Comparison of ENCODE assay signal across 17 cellular contexts in genomic region chr21:14500873-14501272, GRCh38. TPM values are rescaled to one million over a fixed set of nuclear protein-coding genes. Genes with fewer than 3 reads are reported as not detected.
DNase-seq lines count a peak whose midpoint lies in the region; ATAC-seq and TF ChIP-seq lines count a peak whose summit lies in the region.
"Had no signal": no experiment of that assay in that cellular context is flagged by ENCODE, and none has a peak within 500 bp of the region (broad histone marks: within the 10 kb centered on the region; RNA-seq: fewer than 3 reads in every experiment).

No MANE protein-coding gene starts in this region.

- peaks cover 98% of the 10 kb centered on the region for H3K36me3 Mint-ChIP-seq in activated T-cell treated with anti-CD3 and anti-CD28 coated beads, Interleukin-2, amount 50 U/mL, for 24 hours (ENCODE audit: low read depth)
- peaks cover 56% of the 10 kb centered on the region for H3K36me3 Mint-ChIP-seq in natural killer cell treated with Interleukin-12 subunit alpha and Interleukin-12 subunit beta and Interleukin-15 and Interleukin-18, amount 100 ng/mL, for 72 hours
- peaks cover 40% of the 10 kb centered on the region for H3K36me3 Mint-ChIP-seq in natural killer cell
- H3K36me3 Mint-ChIP-seq in stimulated activated memory B cell treated with anti-CD40 and anti-IgM and Interleukin-4, amounts not matched to agents 10 μg/mL and 1 μg/mL and 100 μg/mL, for 72 hours, result peaks cover 77% of the 10 kb centered on the region

- H3K27ac Mint-ChIP-seq in activated T-cell treated with anti-CD3 and anti-CD28 coated beads, Interleukin-2, amount 50 U/mL, for 24 hours, result peak overlapping the region; percentile 63
- peak overlapping the region; percentile 2 to 58 for H3K27ac Mint-ChIP-seq in natural killer cell treated with Interleukin-12 subunit alpha and Interleukin-12 subunit beta and Interleukin-15 and Interleukin-18, amount 100 ng/mL, for 72 hours
- no peak overlapping the region for H3K27ac Mint-ChIP-seq in natural killer cell
- peak overlapping the region; percentile 2 for H3K27ac Mint-ChIP-seq in stimulated activated memory B cell treated with anti-CD40 and anti-IgM and Interleukin-4, amounts not matched to agents 10 μg/mL and 1 μg/mL and 100 μg/mL, for 72 hours

- intact Hi-C loops in natural killer cell (cut with micrococcal nuclease), result no loop called here

- ATAC-seq in natural killer cell treated with Interleukin-12 subunit alpha and Interleukin-12 subunit beta and Interleukin-15 and Interleukin-18, amount 100 ng/mL, for 72 hours, result no peak
- no peak for ATAC-seq in natural killer cell
- no peak for ATAC-seq in stimulated activated memory B cell treated with anti-CD40 and anti-IgM and Interleukin-4, amounts not matched to agents 10 μg/mL and 1 μg/mL and 100 μg/mL, for 72 hours
- ATAC-seq: A549, GM23338 had no signal

- DNase-seq in activated T-cell treated with anti-CD3 and anti-CD28 coated beads, Interleukin-2, amount 50 U/mL, for 24 hours, result no peak
- no peak for DNase-seq in activated T-cell treated with anti-CD3 and anti-CD28 coated beads, Interleukin-2, amount 50 U/mL, for 48 hours
- no peak for DNase-seq in natural killer cell treated with Interleukin-12 subunit alpha and Interleukin-12 subunit beta and Interleukin-15 and Interleukin-18, amount 100 ng/mL, for 72 hours (ENCODE audit: low spot score)
- DNase-seq in natural killer cell (no peak), NCI-H1048 (lab: John Stamatoyannopoulos, UW) (no peak)
- DNase-seq in stimulated activated CD4-positive, alpha-beta T cell treated with anti-CD3 and anti-CD28 coated beads, Interleukin-4, amount 100 ng/mL, for 4 hours, result no peak
- DNase-seq: AML-193; CD4-positive, alpha-beta memory T cell; DMS153; DMS79; GDM1; HCEC 1CT had no signal

- TF ChIP-seq CTCF in natural killer cell (IDR thresholded peaks at IDR 0.05), result no peak

- peaks cover under 1% of the 10 kb centered on the region for H3K9me3 Mint-ChIP-seq in activated T-cell treated with anti-CD3 and anti-CD28 coated beads, Interleukin-2, amount 50 U/mL, for 24 hours
- peaks cover 4% of the 10 kb centered on the region for H3K9me3 Mint-ChIP-seq in natural killer cell treated with Interleukin-12 subunit alpha and Interleukin-12 subunit beta and Interleukin-15 and Interleukin-18, amount 100 ng/mL, for 72 hours
- no peaks in the 10 kb centered on the region for H3K9me3 Mint-ChIP-seq in natural killer cell
- H3K9me3 Mint-ChIP-seq in stimulated activated memory B cell treated with anti-CD40 and anti-IgM and Interleukin-4, amounts not matched to agents 10 μg/mL and 1 μg/mL and 100 μg/mL, for 72 hours, result no peaks in the 10 kb centered on the region
- H3K9me3 Mint-ChIP-seq: CD4-positive, alpha-beta memory T cell; GM23338 had no signal

- H3K4me1 Mint-ChIP-seq in activated T-cell treated with anti-CD3 and anti-CD28 coated beads, Interleukin-2, amount 50 U/mL, for 24 hours (ENCODE audit: low read depth), result peaks cover 30% of the 10 kb centered on the region
- peaks cover 47 to 48% of the 10 kb centered on the region in 2 donors for H3K4me1 Mint-ChIP-seq in natural killer cell treated with Interleukin-12 subunit alpha and Interleukin-12 subunit beta and Interleukin-15 and Interleukin-18, amount 100 ng/mL, for 72 hours (ENCODE audit: low read depth in 2 of 2)
- peaks cover 8 to 19% of the 10 kb centered on the region in 2 donors for H3K4me1 Mint-ChIP-seq in natural killer cell
- H3K4me1 Mint-ChIP-seq in stimulated activated memory B cell treated with anti-CD40 and anti-IgM and Interleukin-4, amounts not matched to agents 10 μg/mL and 1 μg/mL and 100 μg/mL, for 72 hours, result peaks cover 28% of the 10 kb centered on the region

- no peaks in the 10 kb centered on the region for H3K27me3 Mint-ChIP-seq in activated T-cell treated with anti-CD3 and anti-CD28 coated beads, Interleukin-2, amount 50 U/mL, for 24 hours
- H3K27me3 Mint-ChIP-seq in natural killer cell treated with Interleukin-12 subunit alpha and Interleukin-12 subunit beta and Interleukin-15 and Interleukin-18, amount 100 ng/mL, for 72 hours, result no peaks in the 10 kb centered on the region
- H3K27me3 Mint-ChIP-seq in natural killer cell (ENCODE audit: low read depth in 2 of 2), result no peaks in the 10 kb centered on the region
- H3K27me3 Mint-ChIP-seq in stimulated activated memory B cell treated with anti-CD40 and anti-IgM and Interleukin-4, amounts not matched to agents 10 μg/mL and 1 μg/mL and 100 μg/mL, for 72 hours, result no peaks in the 10 kb centered on the region
- H3K27me3 Mint-ChIP-seq: CD4-positive, alpha-beta memory T cell had no signal

- no peak overlapping the region for H3K4me3 Mint-ChIP-seq in activated T-cell treated with anti-CD3 and anti-CD28 coated beads, Interleukin-2, amount 50 U/mL, for 24 hours
- no peak overlapping the region for H3K4me3 Mint-ChIP-seq in natural killer cell treated with Interleukin-12 subunit alpha and Interleukin-12 subunit beta and Interleukin-15 and Interleukin-18, amount 100 ng/mL, for 72 hours
- H3K4me3 Mint-ChIP-seq in natural killer cell, result no peak overlapping the region
- H3K4me3 Mint-ChIP-seq in stimulated activated memory B cell treated with anti-CD40 and anti-IgM and Interleukin-4, amounts not matched to agents 10 μg/mL and 1 μg/mL and 100 μg/mL, for 72 hours, result no peak overlapping the region
- H3K4me3 Mint-ChIP-seq: CD4-positive, alpha-beta memory T cell; GM23338 had no signal

RNA-seq across cellular contexts. Expression of gene SAMSN1, which starts 45.2 kb away (rescaled TPM):
- total RNA-seq in natural killer cell treated with Interleukin-12 subunit alpha and Interleukin-12 subunit beta and Interleukin-15 and Interleukin-18, amount 100 ng/mL, for 72 hours, result 100 to 1,000 TPM; 158 to 383 TPM
- 100 to 1,000 TPM in 1 of 3 donors, 10 to 100 TPM in 2; 17.7 to 101 (median 18.2) TPM for total RNA-seq in natural killer cell
- total RNA-seq: Daoy, HT1080 had no signal

Comparison
In these comparisons a context has a peak if more than half of its experiments do, and no peak if none do; other contexts are left out.
1. H3K27ac Mint-ChIP-seq: peak in activated T-cell treated with anti-CD3 and anti-CD28 coated beads, Interleukin-2, amount 50 U/mL, for 24 hours (single experiment), natural killer cell treated with Interleukin-12 subunit alpha and Interleukin-12 subunit beta and Interleukin-15 and Interleukin-18, amount 100 ng/mL, for 72 hours (2 of 2) and stimulated activated memory B cell treated with anti-CD40 and anti-IgM and Interleukin-4, amounts not matched to agents 10 μg/mL and 1 μg/mL and 100 μg/mL, for 72 hours (single experiment); none in natural killer cell (0 of 2).